Comparison of ENCODE assay signal across 20 cellular contexts in genomic region chr1:23889074-23889473, GRCh38. TPM values are rescaled to one million over a fixed set of nuclear protein-coding genes. Genes with fewer than 3 reads are reported as not detected.
DNase-seq lines count a peak whose midpoint lies in the region; ATAC-seq and TF ChIP-seq lines count a peak whose summit lies in the region.
"Had no signal": no experiment of that assay in that cellular context is flagged by ENCODE, and none has a peak within 500 bp of the region (broad histone marks: within the 10 kb centered on the region; RNA-seq: fewer than 3 reads in every experiment).

No MANE protein-coding gene starts in this region.

- H3K4me3 ChIP-seq in OCI-LY3 (ENCODE audit: low read length) (peak overlapping the region; percentile 29), tibial nerve (no peak overlapping the region)
- H3K4me3 ChIP-seq: colonic mucosa, psoas muscle, thoracic aorta had no signal

- 79 to 80% methylated on average over 5 of the region's 5 CpGs for WGBS in tibial nerve, 2 donors

- no peak overlapping the region for H2AFZ ChIP-seq in OCI-LY3 (ENCODE audit: low read depth, low read length)

- no peak for TF ChIP-seq EP300 in tibial nerve (IDR thresholded peaks at IDR 0.05)

- H3K36me3 ChIP-seq in OCI-LY3 (replicated peaks; ENCODE audit: low read depth, low read length): peaks cover 27% of the 10 kb centered on the region
- no peaks in the 10 kb centered on the region for H3K36me3 ChIP-seq in tibial nerve
- H3K36me3 ChIP-seq: colonic mucosa, thoracic aorta had no signal

- peak overlapping the region; percentile 91 for H3K4me2 ChIP-seq in OCI-LY3 (ENCODE audit: low read length)

- H3K27ac ChIP-seq in OCI-LY3 (ENCODE audit: low read length) (peak overlapping the region; percentile 100), tibial nerve (no peak overlapping the region)
- H3K27ac ChIP-seq: colonic mucosa, psoas muscle, thoracic aorta had no signal

- no peak for TF ChIP-seq POLR2A in tibial nerve (IDR thresholded peaks at IDR 0.05)

- H3K4me1 ChIP-seq in OCI-LY3 (ENCODE audit: low read length): peaks cover 72% of the 10 kb centered on the region
- no peaks in the 10 kb centered on the region for H3K4me1 ChIP-seq in tibial nerve
- H3K4me1 ChIP-seq: colonic mucosa, psoas muscle had no signal

- no peaks in the 10 kb centered on the region for H4K20me1 ChIP-seq in OCI-LY3 (ENCODE audit: insufficient read depth, low read length)

- TF ChIP-seq CTCF in OCI-LY3 (IDR thresholded peaks at IDR 0.05; ENCODE audit: low read depth, low read length) (no peak), tibial nerve (IDR thresholded peaks at IDR 0.05) (no peak)

- ATAC-seq in GM19035 (IDR thresholded peaks at IDR 0.05; ENCODE audit: unreplicated experiment) (peak; percentile 66), HG02798 (IDR thresholded peaks at IDR 0.05; ENCODE audit: poor library complexity, unreplicated experiment) (peak; percentile 60), GM19351 (IDR thresholded peaks at IDR 0.05; ENCODE audit: unreplicated experiment) (no peak), GM21619 (IDR thresholded peaks at IDR 0.05; ENCODE audit: unreplicated experiment) (no peak), HG02588 (IDR thresholded peaks at IDR 0.05; ENCODE audit: unreplicated experiment) (no peak)
- ATAC-seq: activated naive CD4-positive, alpha-beta T cell treated with anti-CD3 and anti-CD28 coated beads, Interleukin-2, amount 50 U/mL, for 72 hours; Panc1; psoas muscle had no signal

- H3K27me3 ChIP-seq in OCI-LY3 (ENCODE audit: low read depth, low read length) (no peaks in the 10 kb centered on the region), tibial nerve (no peaks in the 10 kb centered on the region)
- H3K27me3 ChIP-seq: colonic mucosa had no signal

- peak overlapping the region; percentile 72 for H3K9ac ChIP-seq in OCI-LY3 (ENCODE audit: low read length)

- no peak for DNase-seq in tibial nerve (ENCODE audit: low spot score in 2 of 2)
- DNase-seq: activated CD4-positive, alpha-beta T cell treated with anti-CD3 and anti-CD28 coated beads, Interleukin-2, amount 10 ng/mL, durations not matched to agents 24 days and 14 days; activated T-cell treated with anti-CD3 and anti-CD28 coated beads, Interleukin-2, amount 50 U/mL, for 24 hours; AML-193; colonic mucosa; H7; mesendoderm; NCI-H1048; psoas muscle; small intestine had no signal

- no peaks in the 10 kb centered on the region for H3K9me3 ChIP-seq in OCI-LY3 (ENCODE audit: insufficient read depth, low read length)
- no peaks in the 10 kb centered on the region for H3K9me3 ChIP-seq in tibial nerve
- H3K9me3 ChIP-seq: colonic mucosa, psoas muscle, thoracic aorta had no signal

- peaks cover 61% of the 10 kb centered on the region for H3K79me2 ChIP-seq in OCI-LY3 (ENCODE audit: low read length)

RNA-seq across cellular contexts. Expression of gene FUCA1, which starts 21.0 kb away (rescaled TPM):
- 10 to 100 TPM; 19.4 to 26.9 (median 22.0) TPM for total RNA-seq in tibial nerve

RNA-seq across cellular contexts. Expression of gene CNR2, which starts 24.1 kb away (rescaled TPM):
- total RNA-seq in tibial nerve: not detected
- total RNA-seq: activated CD4-positive, alpha-beta T cell treated with anti-CD3 and anti-CD28 coated beads, Interleukin-2, amount 10 ng/mL, durations not matched to agents 24 days and 14 days; G401; H7 had no signal

Comparison
In these comparisons a context has a peak if more than half of its experiments do, and no peak if none do; other contexts are left out.
1. ATAC-seq: peak in GM19035 (single experiment) and HG02798 (single experiment); none in GM19351 (single experiment), GM21619 (single experiment) and HG02588 (single experiment).